ENCODE assay signal across 8 cellular contexts in genomic region chr6:44265003-44265842, GRCh38. TPM values are rescaled to one million over a fixed set of nuclear protein-coding genes. Genes with fewer than 3 reads are reported as not detected.
DNase-seq lines count a peak whose midpoint lies in the region; ATAC-seq and TF ChIP-seq lines count a peak whose summit lies in the region.

Gene NFKBIE, minus strand, starts transcription at chr6:44265551. Its CDS starts 205 bp downstream, at chr6:44265346.

- peaks cover 66% of the 10 kb centered on the region for H3K4me1 Mint-ChIP-seq in neural crest cell

- peak within 1 kb of the TSS; percentile 93 for H3K4me2 ChIP-seq in Loucy (ENCODE audit: low read depth, low read length, poor library complexity, severe bottlenecking)

- H3K27ac ChIP-seq in stomach smooth muscle (ENCODE audit: low read length): peak within 1 kb of the TSS; percentile 60

- H4K20me1 ChIP-seq in Loucy (ENCODE audit: insufficient read depth, low read length, poor library complexity, severe bottlenecking): peaks cover 18% of the 10 kb centered on the region

- H3K36me3 ChIP-seq in Loucy (ENCODE audit: insufficient read depth, low read length): no peaks in the 10 kb centered on the region
- peaks cover 0 to 2% of the 10 kb centered on the region in 2 donors for H3K36me3 ChIP-seq in stomach smooth muscle (ENCODE audit: control insufficient read depth in 2 of 2, insufficient read depth in 2 of 2, low read length in 2 of 2)

- H3K9ac ChIP-seq in Loucy (ENCODE audit: low read depth, low read length, poor library complexity, severe bottlenecking) (peak within 1 kb of the TSS; percentile 82), stomach smooth muscle (ENCODE audit: low read length in 2 of 2) (peak within 1 kb of the TSS; percentile 71 to 80)

- no peaks in the 10 kb centered on the region for H3K9me2 ChIP-seq in Loucy (replicated peaks; ENCODE audit: low read depth, low read length)

- H3K4me1 ChIP-seq in Loucy (ENCODE audit: insufficient read depth, low read length, poor library complexity, severe bottlenecking) (peaks cover 45% of the 10 kb centered on the region), stomach smooth muscle (ENCODE audit: control insufficient read depth, insufficient read depth, low read length) (peaks cover 31% of the 10 kb centered on the region)

- H3F3A ChIP-seq in Loucy (ENCODE audit: low read depth): no peaks in the 10 kb centered on the region

- no peaks in the 10 kb centered on the region for H3K36me3 Mint-ChIP-seq in neural crest cell (ENCODE audit: low read depth)

- peak; percentile 74 for DNase-seq in DMS53 treated with DMSO at 0.1 percent for 48 hours (lab: John Stamatoyannopoulos, UW; ENCODE audit: unreplicated experiment)
- peak; percentile 32 for DNase-seq in SHP77 treated with DMSO at 0.1 percent for 48 hours (lab: John Stamatoyannopoulos, UW)
- peak; percentile 92 for DNase-seq in activated gamma-delta T cell (lab: John Stamatoyannopoulos, UW)
- DNase-seq in fibroblast of villous mesenchyme (ENCODE audit: low read depth): peak; percentile 90
- DNase-seq in neural crest cell (ENCODE audit: low read depth, low spot score): peak; percentile 94

- ATAC-seq in GM21825 (IDR thresholded peaks at IDR 0.05; ENCODE audit: unreplicated experiment): peak; percentile 41

- H3K9me3 ChIP-seq in Loucy (ENCODE audit: insufficient read depth, low read depth, low read length): no peaks in the 10 kb centered on the region
- no peaks in the 10 kb centered on the region for H3K9me3 ChIP-seq in stomach smooth muscle (ENCODE audit: control insufficient read depth in 2 of 2, low read length in 2 of 2)

- H3K27ac Mint-ChIP-seq in neural crest cell (ENCODE audit: unreplicated experiment): peak within 1 kb of the TSS; percentile 89

- peaks cover 19% of the 10 kb centered on the region for H3K27me3 Mint-ChIP-seq in neural crest cell (ENCODE audit: low read depth)

- H3K4me3 ChIP-seq in Loucy (ENCODE audit: low read length, poor library complexity, severe bottlenecking) (peak within 1 kb of the TSS; percentile 85), fibroblast of villous mesenchyme (ENCODE audit: low read depth, low read length) (peak within 1 kb of the TSS; percentile 79), stomach smooth muscle (ENCODE audit: low read length in 2 of 2) (peak within 1 kb of the TSS; percentile 62 to 86)

- peak within 1 kb of the TSS; percentile 96 for H3K4me3 Mint-ChIP-seq in neural crest cell

- H2AFZ ChIP-seq in Loucy (ENCODE audit: low read length): peak within 1 kb of the TSS; percentile 85

- H3K27me3 ChIP-seq in Loucy (ENCODE audit: insufficient read depth, low read length, poor library complexity, severe bottlenecking): no peaks in the 10 kb centered on the region
- H3K27me3 ChIP-seq in stomach smooth muscle (ENCODE audit: control insufficient read depth in 1 of 2, insufficient read depth in 2 of 2, low read length in 2 of 2): peaks cover 13 to 19% of the 10 kb centered on the region in 2 donors

- TF ChIP-seq CTCF in Loucy (conservative IDR thresholded peaks at IDR 0.05; ENCODE audit: low read length): peak; percentile 61
- TF ChIP-seq CTCF in fibroblast of villous mesenchyme (IDR thresholded peaks at IDR 0.05; ENCODE audit: insufficient read depth, low read depth, low read length): peak; percentile 28
- TF ChIP-seq CTCF in neural crest cell (conservative IDR thresholded peaks at IDR 0.05): peak; percentile 44

- H3K79me2 ChIP-seq in Loucy (ENCODE audit: insufficient read depth, low read length): peaks cover 36% of the 10 kb centered on the region

- H3K9me3 Mint-ChIP-seq in neural crest cell: no peaks in the 10 kb centered on the region

RNA-seq across cellular contexts. Expression of gene NFKBIE, which starts in this region (rescaled TPM):
- total RNA-seq in fibroblast of villous mesenchyme (12.2 and 17.7 TPM in 2 replicates), neural crest cell (16.1 and 20.2 TPM in 2 replicates)

Comparison
In these comparisons a context has a peak if more than half of its experiments do, and no peak if none do; other contexts are left out.
1. Peak in every context shown above with its lines: DNase-seq, ATAC-seq, H3K4me3 ChIP-seq and H3K27ac ChIP-seq.
2. DNase-seq: peak in every context shown above with its lines; median percentile 94 in neural crest cell; 92 in activated gamma-delta T cell; 90 in fibroblast of villous mesenchyme; 74 in DMS53 treated with DMSO at 0.1 percent for 48 hours; 32 in SHP77 treated with DMSO at 0.1 percent for 48 hours.